1 cellular context compared by ENCODE assay signal in the genomic region with DNA sequence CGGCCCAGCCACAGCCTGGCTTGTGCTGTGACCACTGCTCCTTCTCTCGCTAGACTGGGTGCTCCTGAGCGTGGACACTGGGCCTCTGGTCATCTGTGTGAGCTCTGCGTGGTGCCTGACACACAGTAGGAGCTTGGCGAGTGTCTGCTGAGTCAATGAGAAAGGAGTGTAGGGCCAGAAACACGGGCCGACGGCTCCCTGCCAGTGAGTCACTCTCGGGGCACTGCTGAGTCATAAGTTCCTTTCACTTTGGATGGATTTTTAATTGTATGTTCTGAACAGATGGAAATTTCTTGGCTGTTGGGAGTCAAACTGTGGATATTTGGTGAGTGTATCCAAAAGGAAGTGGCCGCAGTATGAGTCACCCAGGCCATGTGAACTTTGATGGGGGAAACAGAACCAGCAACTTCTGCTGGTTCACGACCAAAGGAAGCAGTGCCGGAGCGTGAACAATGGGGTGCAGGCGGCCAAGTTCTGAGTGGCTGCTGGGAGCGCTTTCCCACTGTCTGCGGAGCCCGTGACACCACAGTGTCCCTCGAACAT.
TF ChIP-seq lines count a peak whose summit lies in the region.

No MANE protein-coding gene starts in this region.

TF ChIP-seq in GM12878, 131 proteins besides CTCF, POLR2A, EP300 and RAD21 (continued from another document and continues in another):
- no peak for TF ChIP-seq HDGF (IDR thresholded peaks at IDR 0.05)
- TF ChIP-seq BCL11A (IDR thresholded peaks at IDR 0.05; ENCODE audit: low read depth, low read length), result 0 out of 2 replicates have a peak, but pooled peaks have one; percentile 18
- TF ChIP-seq ZNF217 (IDR thresholded peaks at IDR 0.05), result no peak
- no peak for TF ChIP-seq ZNF622 (IDR thresholded peaks at IDR 0.05)
- no peak for TF ChIP-seq MYB (IDR thresholded peaks at IDR 0.05; ENCODE audit: borderline replicate concordance, low read depth, low read length)
- TF ChIP-seq, protein P1, sequence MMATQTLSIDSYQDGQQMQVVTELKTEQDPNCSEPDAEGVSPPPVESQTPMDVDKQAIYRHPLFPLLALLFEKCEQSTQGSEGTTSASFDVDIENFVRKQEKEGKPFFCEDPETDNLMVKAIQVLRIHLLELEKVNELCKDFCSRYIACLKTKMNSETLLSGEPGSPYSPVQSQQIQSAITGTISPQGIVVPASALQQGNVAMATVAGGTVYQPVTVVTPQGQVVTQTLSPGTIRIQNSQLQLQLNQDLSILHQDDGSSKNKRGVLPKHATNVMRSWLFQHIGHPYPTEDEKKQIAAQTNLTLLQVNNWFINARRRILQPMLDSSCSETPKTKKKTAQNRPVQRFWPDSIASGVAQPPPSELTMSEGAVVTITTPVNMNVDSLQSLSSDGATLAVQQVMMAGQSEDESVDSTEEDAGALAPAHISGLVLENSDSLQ (IDR thresholded peaks at IDR 0.05), result no peak
- TF ChIP-seq, protein P2, sequence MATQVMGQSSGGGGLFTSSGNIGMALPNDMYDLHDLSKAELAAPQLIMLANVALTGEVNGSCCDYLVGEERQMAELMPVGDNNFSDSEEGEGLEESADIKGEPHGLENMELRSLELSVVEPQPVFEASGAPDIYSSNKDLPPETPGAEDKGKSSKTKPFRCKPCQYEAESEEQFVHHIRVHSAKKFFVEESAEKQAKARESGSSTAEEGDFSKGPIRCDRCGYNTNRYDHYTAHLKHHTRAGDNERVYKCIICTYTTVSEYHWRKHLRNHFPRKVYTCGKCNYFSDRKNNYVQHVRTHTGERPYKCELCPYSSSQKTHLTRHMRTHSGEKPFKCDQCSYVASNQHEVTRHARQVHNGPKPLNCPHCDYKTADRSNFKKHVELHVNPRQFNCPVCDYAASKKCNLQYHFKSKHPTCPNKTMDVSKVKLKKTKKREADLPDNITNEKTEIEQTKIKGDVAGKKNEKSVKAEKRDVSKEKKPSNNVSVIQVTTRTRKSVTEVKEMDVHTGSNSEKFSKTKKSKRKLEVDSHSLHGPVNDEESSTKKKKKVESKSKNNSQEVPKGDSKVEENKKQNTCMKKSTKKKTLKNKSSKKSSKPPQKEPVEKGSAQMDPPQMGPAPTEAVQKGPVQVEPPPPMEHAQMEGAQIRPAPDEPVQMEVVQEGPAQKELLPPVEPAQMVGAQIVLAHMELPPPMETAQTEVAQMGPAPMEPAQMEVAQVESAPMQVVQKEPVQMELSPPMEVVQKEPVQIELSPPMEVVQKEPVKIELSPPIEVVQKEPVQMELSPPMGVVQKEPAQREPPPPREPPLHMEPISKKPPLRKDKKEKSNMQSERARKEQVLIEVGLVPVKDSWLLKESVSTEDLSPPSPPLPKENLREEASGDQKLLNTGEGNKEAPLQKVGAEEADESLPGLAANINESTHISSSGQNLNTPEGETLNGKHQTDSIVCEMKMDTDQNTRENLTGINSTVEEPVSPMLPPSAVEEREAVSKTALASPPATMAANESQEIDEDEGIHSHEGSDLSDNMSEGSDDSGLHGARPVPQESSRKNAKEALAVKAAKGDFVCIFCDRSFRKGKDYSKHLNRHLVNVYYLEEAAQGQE (IDR thresholded peaks at IDR 0.05; ENCODE audit: low read depth, low read length), result no peak
- TF ChIP-seq, protein P3, sequence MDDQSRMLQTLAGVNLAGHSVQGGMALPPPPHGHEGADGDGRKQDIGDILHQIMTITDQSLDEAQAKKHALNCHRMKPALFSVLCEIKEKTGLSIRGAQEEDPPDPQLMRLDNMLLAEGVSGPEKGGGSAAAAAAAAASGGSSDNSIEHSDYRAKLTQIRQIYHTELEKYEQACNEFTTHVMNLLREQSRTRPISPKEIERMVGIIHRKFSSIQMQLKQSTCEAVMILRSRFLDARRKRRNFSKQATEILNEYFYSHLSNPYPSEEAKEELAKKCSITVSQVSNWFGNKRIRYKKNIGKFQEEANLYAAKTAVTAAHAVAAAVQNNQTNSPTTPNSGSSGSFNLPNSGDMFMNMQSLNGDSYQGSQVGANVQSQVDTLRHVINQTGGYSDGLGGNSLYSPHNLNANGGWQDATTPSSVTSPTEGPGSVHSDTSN (IDR thresholded peaks at IDR 0.05; ENCODE audit: insufficient replicate concordance, low read depth, low read length), result no peak
- TF ChIP-seq TCF7 (IDR thresholded peaks at IDR 0.05; ENCODE audit: borderline replicate concordance), result no peak
- no peak for TF ChIP-seq ETV6 (conservative IDR thresholded peaks at IDR 0.05 in 1 of 2, IDR thresholded peaks at IDR 0.05 in 1 of 2; ENCODE audit: borderline replicate concordance in 1 of 2, low read depth in 1 of 2)
- TF ChIP-seq CHD4 (IDR thresholded peaks at IDR 0.05), result no peak
- TF ChIP-seq BHLHE40 (IDR thresholded peaks at IDR 0.05; ENCODE audit: borderline replicate concordance in 1 of 2, low read depth in 2 of 2, low read length in 1 of 2), result 0 out of 4 replicates have a peak, but pooled peaks of 1 of the 2 experiments have one; percentile 38
- TF ChIP-seq, protein P4, sequence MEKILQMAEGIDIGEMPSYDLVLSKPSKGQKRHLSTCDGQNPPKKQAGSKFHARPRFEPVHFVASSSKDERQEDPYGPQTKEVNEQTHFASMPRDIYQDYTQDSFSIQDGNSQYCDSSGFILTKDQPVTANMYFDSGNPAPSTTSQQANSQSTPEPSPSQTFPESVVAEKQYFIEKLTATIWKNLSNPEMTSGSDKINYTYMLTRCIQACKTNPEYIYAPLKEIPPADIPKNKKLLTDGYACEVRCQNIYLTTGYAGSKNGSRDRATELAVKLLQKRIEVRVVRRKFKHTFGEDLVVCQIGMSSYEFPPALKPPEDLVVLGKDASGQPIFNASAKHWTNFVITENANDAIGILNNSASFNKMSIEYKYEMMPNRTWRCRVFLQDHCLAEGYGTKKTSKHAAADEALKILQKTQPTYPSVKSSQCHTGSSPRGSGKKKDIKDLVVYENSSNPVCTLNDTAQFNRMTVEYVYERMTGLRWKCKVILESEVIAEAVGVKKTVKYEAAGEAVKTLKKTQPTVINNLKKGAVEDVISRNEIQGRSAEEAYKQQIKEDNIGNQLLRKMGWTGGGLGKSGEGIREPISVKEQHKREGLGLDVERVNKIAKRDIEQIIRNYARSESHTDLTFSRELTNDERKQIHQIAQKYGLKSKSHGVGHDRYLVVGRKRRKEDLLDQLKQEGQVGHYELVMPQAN (conservative IDR thresholded peaks at IDR 0.05), result no peak
- TF ChIP-seq GABPA (IDR thresholded peaks at IDR 0.05; ENCODE audit: low read depth), result no peak
- peak; percentile 83 to 86 for TF ChIP-seq IKZF2 (IDR thresholded peaks at IDR 0.05)
- TF ChIP-seq EZH2 (IDR thresholded peaks at IDR 0.05; ENCODE audit: borderline replicate concordance, control insufficient read depth, low read depth, low read length), result no peak
- no peak for TF ChIP-seq TCF12 (IDR thresholded peaks at IDR 0.05; ENCODE audit: low read depth, low read length)
- TF ChIP-seq RFX5 (IDR thresholded peaks at IDR 0.05; ENCODE audit: low read depth, low read length), result no peak
- TF ChIP-seq, protein P5, sequence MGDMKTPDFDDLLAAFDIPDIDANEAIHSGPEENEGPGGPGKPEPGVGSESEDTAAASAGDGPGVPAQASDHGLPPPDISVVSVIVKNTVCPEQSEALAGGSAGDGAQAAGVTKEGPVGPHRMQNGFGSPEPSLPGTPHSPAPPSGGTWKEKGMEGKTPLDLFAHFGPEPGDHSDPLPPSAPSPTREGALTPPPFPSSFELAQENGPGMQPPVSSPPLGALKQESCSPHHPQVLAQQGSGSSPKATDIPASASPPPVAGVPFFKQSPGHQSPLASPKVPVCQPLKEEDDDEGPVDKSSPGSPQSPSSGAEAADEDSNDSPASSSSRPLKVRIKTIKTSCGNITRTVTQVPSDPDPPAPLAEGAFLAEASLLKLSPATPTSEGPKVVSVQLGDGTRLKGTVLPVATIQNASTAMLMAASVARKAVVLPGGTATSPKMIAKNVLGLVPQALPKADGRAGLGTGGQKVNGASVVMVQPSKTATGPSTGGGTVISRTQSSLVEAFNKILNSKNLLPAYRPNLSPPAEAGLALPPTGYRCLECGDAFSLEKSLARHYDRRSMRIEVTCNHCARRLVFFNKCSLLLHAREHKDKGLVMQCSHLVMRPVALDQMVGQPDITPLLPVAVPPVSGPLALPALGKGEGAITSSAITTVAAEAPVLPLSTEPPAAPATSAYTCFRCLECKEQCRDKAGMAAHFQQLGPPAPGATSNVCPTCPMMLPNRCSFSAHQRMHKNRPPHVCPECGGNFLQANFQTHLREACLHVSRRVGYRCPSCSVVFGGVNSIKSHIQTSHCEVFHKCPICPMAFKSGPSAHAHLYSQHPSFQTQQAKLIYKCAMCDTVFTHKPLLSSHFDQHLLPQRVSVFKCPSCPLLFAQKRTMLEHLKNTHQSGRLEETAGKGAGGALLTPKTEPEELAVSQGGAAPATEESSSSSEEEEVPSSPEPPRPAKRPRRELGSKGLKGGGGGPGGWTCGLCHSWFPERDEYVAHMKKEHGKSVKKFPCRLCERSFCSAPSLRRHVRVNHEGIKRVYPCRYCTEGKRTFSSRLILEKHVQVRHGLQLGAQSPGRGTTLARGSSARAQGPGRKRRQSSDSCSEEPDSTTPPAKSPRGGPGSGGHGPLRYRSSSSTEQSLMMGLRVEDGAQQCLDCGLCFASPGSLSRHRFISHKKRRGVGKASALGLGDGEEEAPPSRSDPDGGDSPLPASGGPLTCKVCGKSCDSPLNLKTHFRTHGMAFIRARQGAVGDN (IDR thresholded peaks at IDR 0.05), result no peak
- peak; percentile 72; the same call in 1 of the 2 replicates for TF ChIP-seq IKZF1 (conservative IDR thresholded peaks at IDR 0.05)
- TF ChIP-seq SPI1 (IDR thresholded peaks at IDR 0.05; ENCODE audit: borderline replicate concordance, insufficient read depth, low read depth, low read length), result no peak
- no peak for TF ChIP-seq EGR1 (IDR thresholded peaks at IDR 0.05; ENCODE audit: borderline replicate concordance in 1 of 2, low read depth in 2 of 2, low read length in 2 of 2)
- TF ChIP-seq, protein P6, sequence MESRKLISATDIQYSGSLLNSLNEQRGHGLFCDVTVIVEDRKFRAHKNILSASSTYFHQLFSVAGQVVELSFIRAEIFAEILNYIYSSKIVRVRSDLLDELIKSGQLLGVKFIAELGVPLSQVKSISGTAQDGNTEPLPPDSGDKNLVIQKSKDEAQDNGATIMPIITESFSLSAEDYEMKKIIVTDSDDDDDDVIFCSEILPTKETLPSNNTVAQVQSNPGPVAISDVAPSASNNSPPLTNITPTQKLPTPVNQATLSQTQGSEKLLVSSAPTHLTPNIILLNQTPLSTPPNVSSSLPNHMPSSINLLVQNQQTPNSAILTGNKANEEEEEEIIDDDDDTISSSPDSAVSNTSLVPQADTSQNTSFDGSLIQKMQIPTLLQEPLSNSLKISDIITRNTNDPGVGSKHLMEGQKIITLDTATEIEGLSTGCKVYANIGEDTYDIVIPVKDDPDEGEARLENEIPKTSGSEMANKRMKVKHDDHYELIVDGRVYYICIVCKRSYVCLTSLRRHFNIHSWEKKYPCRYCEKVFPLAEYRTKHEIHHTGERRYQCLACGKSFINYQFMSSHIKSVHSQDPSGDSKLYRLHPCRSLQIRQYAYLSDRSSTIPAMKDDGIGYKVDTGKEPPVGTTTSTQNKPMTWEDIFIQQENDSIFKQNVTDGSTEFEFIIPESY (IDR thresholded peaks at IDR 0.05), result no peak
- peak; percentile 81 for TF ChIP-seq JUNB (IDR thresholded peaks at IDR 0.05)
- TF ChIP-seq FOXK2 (IDR thresholded peaks at IDR 0.05), result no peak
- no peak for TF ChIP-seq YY1 (IDR thresholded peaks at IDR 0.05; ENCODE audit: low read depth, low read length)
- no peak for TF ChIP-seq SIX5 (IDR thresholded peaks at IDR 0.05; ENCODE audit: low read depth, low read length, severe bottlenecking)
- TF ChIP-seq RBBP5 (conservative IDR thresholded peaks at IDR 0.05), result no peak
- TF ChIP-seq CHD2 (IDR thresholded peaks at IDR 0.05; ENCODE audit: borderline replicate concordance, low read depth, low read length), result no peak
- TF ChIP-seq CBX3 (IDR thresholded peaks at IDR 0.05; ENCODE audit: borderline replicate concordance, low read depth), result no peak
- peak; percentile 87 for TF ChIP-seq DPF2 (IDR thresholded peaks at IDR 0.05)
- TF ChIP-seq SRF (IDR thresholded peaks at IDR 0.05; ENCODE audit: low read depth in 2 of 2, low read length in 2 of 2), result no peak
- TF ChIP-seq PAX5 (IDR thresholded peaks at IDR 0.05; ENCODE audit: borderline replicate concordance, low read depth, low read length), result no peak
- no peak for TF ChIP-seq NR2C1 (IDR thresholded peaks at IDR 0.05)
- TF ChIP-seq, protein P7, sequence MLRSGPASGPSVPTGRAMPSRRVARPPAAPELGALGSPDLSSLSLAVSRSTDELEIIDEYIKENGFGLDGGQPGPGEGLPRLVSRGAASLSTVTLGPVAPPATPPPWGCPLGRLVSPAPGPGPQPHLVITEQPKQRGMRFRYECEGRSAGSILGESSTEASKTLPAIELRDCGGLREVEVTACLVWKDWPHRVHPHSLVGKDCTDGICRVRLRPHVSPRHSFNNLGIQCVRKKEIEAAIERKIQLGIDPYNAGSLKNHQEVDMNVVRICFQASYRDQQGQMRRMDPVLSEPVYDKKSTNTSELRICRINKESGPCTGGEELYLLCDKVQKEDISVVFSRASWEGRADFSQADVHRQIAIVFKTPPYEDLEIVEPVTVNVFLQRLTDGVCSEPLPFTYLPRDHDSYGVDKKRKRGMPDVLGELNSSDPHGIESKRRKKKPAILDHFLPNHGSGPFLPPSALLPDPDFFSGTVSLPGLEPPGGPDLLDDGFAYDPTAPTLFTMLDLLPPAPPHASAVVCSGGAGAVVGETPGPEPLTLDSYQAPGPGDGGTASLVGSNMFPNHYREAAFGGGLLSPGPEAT (IDR thresholded peaks at IDR 0.05; ENCODE audit: low read depth), result 0 out of 2 replicates have a peak, but pooled peaks have one; percentile 37
- 0 out of 2 replicates have a peak, but pooled peaks have one; percentile 63 for TF ChIP-seq BACH1 (IDR thresholded peaks at IDR 0.05; ENCODE audit: borderline replicate concordance)
- TF ChIP-seq, protein P8, sequence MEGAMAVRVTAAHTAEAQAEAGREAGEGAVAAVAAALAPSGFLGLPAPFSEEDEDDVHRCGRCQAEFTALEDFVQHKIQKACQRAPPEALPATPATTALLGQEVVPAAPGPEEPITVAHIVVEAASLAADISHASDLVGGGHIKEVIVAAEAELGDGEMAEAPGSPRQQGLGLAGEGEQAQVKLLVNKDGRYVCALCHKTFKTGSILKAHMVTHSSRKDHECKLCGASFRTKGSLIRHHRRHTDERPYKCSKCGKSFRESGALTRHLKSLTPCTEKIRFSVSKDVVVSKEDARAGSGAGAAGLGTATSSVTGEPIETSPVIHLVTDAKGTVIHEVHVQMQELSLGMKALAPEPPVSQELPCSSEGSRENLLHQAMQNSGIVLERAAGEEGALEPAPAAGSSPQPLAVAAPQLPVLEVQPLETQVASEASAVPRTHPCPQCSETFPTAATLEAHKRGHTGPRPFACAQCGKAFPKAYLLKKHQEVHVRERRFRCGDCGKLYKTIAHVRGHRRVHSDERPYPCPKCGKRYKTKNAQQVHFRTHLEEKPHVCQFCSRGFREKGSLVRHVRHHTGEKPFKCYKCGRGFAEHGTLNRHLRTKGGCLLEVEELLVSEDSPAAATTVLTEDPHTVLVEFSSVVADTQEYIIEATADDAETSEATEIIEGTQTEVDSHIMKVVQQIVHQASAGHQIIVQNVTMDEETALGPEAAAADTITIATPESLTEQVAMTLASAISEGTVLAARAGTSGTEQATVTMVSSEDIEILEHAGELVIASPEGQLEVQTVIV (IDR thresholded peaks at IDR 0.05; ENCODE audit: borderline replicate concordance, partially characterized antibody), result no peak
